23 cellular contexts compared by ENCODE assay signal in the genomic region with DNA sequence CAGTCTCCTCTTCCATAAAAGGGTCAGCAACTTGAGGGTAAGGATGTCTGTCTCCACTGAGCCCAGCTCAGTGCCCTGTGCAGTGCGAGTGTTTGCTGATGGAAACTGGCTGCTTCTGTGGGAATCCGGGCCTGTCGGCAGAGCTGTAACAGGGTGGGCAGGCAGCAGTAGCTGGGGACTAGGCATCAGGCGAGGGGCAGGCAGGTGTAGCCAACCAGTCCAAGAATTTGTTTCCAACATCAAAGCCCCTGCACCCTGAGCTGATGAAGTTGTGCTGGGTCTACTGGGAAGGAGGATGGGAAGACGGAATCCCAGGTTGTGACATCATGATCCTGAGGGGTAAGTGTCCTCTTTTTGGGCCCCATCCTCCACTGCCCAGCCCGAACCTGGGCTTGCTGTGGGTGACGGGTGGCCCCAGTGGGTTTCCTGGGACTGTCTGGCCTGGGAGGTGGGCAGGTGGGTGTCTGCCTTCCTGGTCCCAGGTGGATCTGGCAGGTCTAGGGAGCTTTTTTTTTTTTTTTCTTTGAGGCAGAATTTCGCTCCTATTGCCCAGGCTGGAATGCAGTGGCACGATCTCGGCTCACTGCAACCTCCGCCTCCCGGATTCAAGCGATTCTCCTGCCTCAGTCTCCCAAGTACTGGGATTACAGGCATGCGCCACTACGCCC. TPM values are rescaled to one million over a fixed set of nuclear protein-coding genes. Genes with fewer than 3 reads are reported as not detected.
A peak's percentile ranks its signal among the peaks of the same experiment; 100 is the strongest.
DNase-seq lines count a peak whose midpoint lies in the region; ATAC-seq and TF ChIP-seq lines count a peak whose summit lies in the region.
"Had no signal": no experiment of that assay in that cellular context is flagged by ENCODE, and none has a peak within 500 bp of the region (broad histone marks: within the 10 kb centered on the region; RNA-seq: fewer than 3 reads in every experiment).

No MANE protein-coding gene starts in this region.

- H3K27me3 ChIP-seq in aorta (ENCODE audit: control insufficient read depth in 1 of 2, insufficient read depth in 2 of 2, low read length in 1 of 2), result no peaks in the 10 kb centered on the region
- H3K27me3 ChIP-seq: left lung had no signal

- TF ChIP-seq CTCF in GM20000 (IDR thresholded peaks at IDR 0.05; ENCODE audit: extremely low read depth, missing control alignments) (no peak), nephron progenitor cell (IDR thresholded peaks at IDR 0.05) (no peak)

- H3K27me3 Mint-ChIP-seq in nephron progenitor cell (ENCODE audit: low read depth, poor library complexity), result no peaks in the 10 kb centered on the region
- H3K27me3 Mint-ChIP-seq: activated CD4-positive, alpha-beta memory T cell treated with anti-CD3 and anti-CD28 coated beads for 36 hours; CD4-positive, CD25-positive, alpha-beta regulatory T cell; central memory CD8-positive, alpha-beta T cell; T-cell had no signal

- H3K27ac Mint-ChIP-seq in nephron progenitor cell, result peak overlapping the region; percentile 83
- H3K27ac Mint-ChIP-seq: activated CD4-positive, alpha-beta memory T cell treated with anti-CD3 and anti-CD28 coated beads for 36 hours had no signal

- 95% methylated on average over 15 of the region's 15 CpGs for WGBS in aorta, 2 donors

- intact Hi-C loops in aorta (cut with DNase I), result no loop called here

- H3K4me3 Mint-ChIP-seq in nephron progenitor cell, result no peak overlapping the region
- H3K4me3 Mint-ChIP-seq: activated CD4-positive, alpha-beta memory T cell treated with anti-CD3 and anti-CD28 coated beads for 36 hours; CD4-positive, CD25-positive, alpha-beta regulatory T cell; central memory CD8-positive, alpha-beta T cell; T-cell had no signal

- ATAC-seq in aorta (ENCODE audit: low FRiP score) (no peak), GM19463 (IDR thresholded peaks at IDR 0.05; ENCODE audit: unreplicated experiment) (no peak)
- ATAC-seq: left lung, T-cell had no signal

- no peaks in the 10 kb centered on the region for H3K36me3 ChIP-seq in aorta (ENCODE audit: control insufficient read depth in 1 of 2, insufficient read depth in 2 of 2, low read length in 1 of 2)
- H3K36me3 ChIP-seq: left lung had no signal

- H3K4me1 ChIP-seq in aorta (ENCODE audit: control insufficient read depth in 1 of 2, insufficient read depth in 2 of 2, low read length in 2 of 2), result no peaks in the 10 kb centered on the region
- H3K4me1 ChIP-seq: HAP-1 had no signal

- H3K9me3 ChIP-seq in aorta (ENCODE audit: control insufficient read depth, low read length), result no peaks in the 10 kb centered on the region
- H3K9me3 ChIP-seq: HAP-1, left lung had no signal

- no peak overlapping the region for H3K27ac ChIP-seq in aorta (ENCODE audit: low read depth in 1 of 2, low read length in 2 of 2)
- H3K27ac ChIP-seq: left lung, skin epidermis had no signal

- DNase-seq in GM20000 (ENCODE audit: low spot score) (peak; percentile 8), HuH-7.5 (ENCODE audit: low spot score) (peak; percentile 28), nephron progenitor cell (no peak), aorta (peak; percentile 9 to 65), germinal center (ENCODE audit: low spot score) (no peak), putamen (ENCODE audit: low spot score) (no peak)
- DNase-seq: activated CD4-positive, alpha-beta memory T cell treated with anti-CD3 and anti-CD28 coated beads for 36 hours; activated CD8-positive, alpha-beta memory T cell treated with anti-CD3 and anti-CD28 coated beads, Interleukin-2, amount 50 U/mL, for 48 hours; activated effector memory CD4-positive, alpha-beta T cell treated with Interleukin-2 at 50 U/mL for 16 hours; CD4-positive, CD25-positive, alpha-beta regulatory T cell; left lung; NCI-H1417 treated with DMSO at 0.1 percent for 48 hours; NCI-H345; NCI-H748 treated with DMSO at 0.1 percent for 48 hours; T-cell; trophoblast cell had no signal

- H3K4me1 Mint-ChIP-seq in nephron progenitor cell, result peaks cover 6% of the 10 kb centered on the region
- H3K4me1 Mint-ChIP-seq: CD4-positive, CD25-positive, alpha-beta regulatory T cell; central memory CD8-positive, alpha-beta T cell; T-cell had no signal

- H3K4me3 ChIP-seq in aorta (ENCODE audit: low read length in 2 of 2), result no peak overlapping the region
- H3K4me3 ChIP-seq: HAP-1, left lung, skin epidermis had no signal

- peaks cover 27% of the 10 kb centered on the region for H3K36me3 Mint-ChIP-seq in nephron progenitor cell (ENCODE audit: low read depth)
- H3K36me3 Mint-ChIP-seq: T-cell had no signal

- H3K9me3 Mint-ChIP-seq in nephron progenitor cell, result no peaks in the 10 kb centered on the region
- H3K9me3 Mint-ChIP-seq: activated CD4-positive, alpha-beta memory T cell treated with anti-CD3 and anti-CD28 coated beads for 36 hours; CD4-positive, CD25-positive, alpha-beta regulatory T cell; central memory CD8-positive, alpha-beta T cell; T-cell had no signal

RNA-seq across cellular contexts. Expression of a gene that starts 11.0 kb away (rescaled TPM):
- total RNA-seq in aorta, result 1 to 10 TPM; 1.9 to 3.3 TPM
- polyA plus RNA-seq in aorta, result 1 to 10 TPM in 1 of 2 donors, under 1 TPM in 1; 0.38 to 3.9 TPM

RNA-seq across cellular contexts. Expression of a gene that starts 13.1 kb away (rescaled TPM):
- total RNA-seq in aorta, result 10 to 100 TPM; 11.8 to 18.8 TPM
- polyA plus RNA-seq in aorta, result 10 to 100 TPM in 1 of 2 donors, 1 to 10 TPM in 1; 7.0 to 18.3 TPM

RNA-seq across cellular contexts. Expression of a gene that starts 15.6 kb away (rescaled TPM):
- total RNA-seq in aorta, result 10 to 100 TPM; 21.5 to 22.4 TPM
- polyA plus RNA-seq in aorta, result 10 to 100 TPM; 24.4 to 55.2 TPM

RNA-seq across cellular contexts. Expression of a gene that starts 24.3 kb away (rescaled TPM):
- 1 to 10 TPM; 8.3 to 9.1 TPM for total RNA-seq in aorta
- polyA plus RNA-seq in aorta, result 10 to 100 TPM in 1 of 2 donors, 1 to 10 TPM in 1; 1.8 to 13.3 TPM

RNA-seq across cellular contexts. Expression of a gene that starts 43.7 kb away (rescaled TPM):
- 100 to 1,000 TPM in 1 of 2 donors, 10 to 100 TPM in 1; 38.6 to 118 TPM for total RNA-seq in aorta
- polyA plus RNA-seq in aorta, result 1 to 10 TPM; 3.1 to 7.2 TPM
- total RNA-seq: activated CD4-positive, alpha-beta memory T cell treated with anti-CD3 and anti-CD28 coated beads for 36 hours; HT1080; myocyte; SK-MEL-5 had no signal

Comparison
In these comparisons a context has a peak if more than half of its experiments do, and no peak if none do; other contexts are left out.
1. DNase-seq: peak in GM20000 (single experiment), HuH-7.5 (single experiment) and aorta (2 of 2); none in nephron progenitor cell (single experiment), germinal center (single experiment) and putamen (single experiment).